Comparison of ENCODE assay signal across 8 cellular contexts in genomic region chr1:25430666-25431494, GRCh38. TPM values are rescaled to one million over a fixed set of nuclear protein-coding genes. Genes with fewer than 3 reads are reported as not detected.
DNase-seq lines count a peak whose midpoint lies in the region; ATAC-seq and TF ChIP-seq lines count a peak whose summit lies in the region.

Gene MACO1, plus strand, starts transcription at chr1:25430897. Its CDS starts 202 bp downstream, at chr1:25431099.

- peak; percentile 86 for ATAC-seq in HG03439 (IDR thresholded peaks at IDR 0.05; ENCODE audit: unreplicated experiment)

- DNase-seq in AG10803 (ENCODE audit: low read depth), result peak; percentile 93
- peak; percentile 88 for DNase-seq in GM19238 (ENCODE audit: insufficient read length, low spot score)
- peak; percentile 94 for DNase-seq in NCI-H510A treated with DMSO at 0.1 percent for 48 hours (lab: John Stamatoyannopoulos, UW)
- peak; percentile 95 for DNase-seq in activated CD4-positive, alpha-beta T cell treated with anti-CD3 and anti-CD28 coated beads for 24 hours (ENCODE audit: low read depth in 2 of 2)
- peak; percentile 98 for DNase-seq in cerebellum (ENCODE audit: low spot score)
- DNase-seq in islet precursor cell, result peak; percentile 98
- DNase-seq in stimulated activated CD4-positive, alpha-beta T cell treated with anti-CD3 and anti-CD28 coated beads, Interleukin-12 subunit alpha, Interleukin-12 subunit beta, amount 100 ng/mL, for 4 hours, result peak; percentile 95

- no peak for TF ChIP-seq CTCF in AG10803 (conservative IDR thresholded peaks at IDR 0.05; ENCODE audit: low read length)

- peak within 1 kb of the TSS; percentile 86 for H3K4me3 ChIP-seq in AG10803 (ENCODE audit: low read length)

RNA-seq across cellular contexts. Expression of gene MACO1, which starts in this region (rescaled TPM):
- 36.7 TPM for total RNA-seq in cerebellum

Comparison
In these comparisons a context has a peak if more than half of its experiments do, and no peak if none do; other contexts are left out.
1. Peak in every context shown above with its lines: DNase-seq, ATAC-seq and H3K4me3 ChIP-seq.